In the genomic region with DNA sequence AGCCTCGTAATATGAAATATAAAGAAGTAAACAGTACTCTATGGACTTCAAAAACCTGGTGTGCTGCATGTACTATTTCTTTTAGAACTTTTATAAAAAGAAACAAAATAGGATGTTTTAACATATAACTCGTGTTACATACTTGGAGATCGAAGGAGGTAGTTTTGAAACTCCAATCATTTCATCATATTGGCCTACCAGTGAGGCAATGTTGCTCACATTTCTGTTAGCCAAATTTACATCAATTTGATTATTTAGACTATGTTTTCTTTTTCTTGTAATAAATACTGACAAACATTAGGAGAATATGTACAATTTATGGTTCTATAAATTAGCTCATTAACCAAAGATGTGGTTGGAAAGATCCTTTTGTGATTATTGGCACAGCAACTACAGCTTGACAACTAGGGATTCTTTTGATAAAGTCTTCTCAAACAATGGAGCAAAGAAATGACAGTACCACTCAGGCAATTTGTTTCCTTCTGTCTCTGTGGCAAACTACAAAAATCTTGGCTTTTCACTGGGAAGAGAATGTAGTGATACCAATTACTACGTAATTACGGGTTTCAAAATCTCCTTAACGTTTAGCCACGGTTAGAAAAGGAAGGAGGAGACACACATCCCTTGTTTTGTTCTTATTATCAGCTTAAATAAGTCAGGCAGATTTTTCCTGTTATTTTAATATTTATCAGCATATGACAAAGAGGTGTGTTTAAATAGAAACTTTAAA, we compare ENCODE assay signal across 16 cellular contexts.
DNase-seq lines count a peak whose midpoint lies in the region; ATAC-seq, FAIRE-seq and TF ChIP-seq lines count a peak whose summit lies in the region.
"Had no signal": no experiment of that assay in that cellular context is flagged by ENCODE, and none has a peak within 500 bp of the region (broad histone marks: within the 10 kb centered on the region; RNA-seq: fewer than 3 reads in every experiment).

No MANE protein-coding gene starts in this region.

- no peak for TF ChIP-seq CTCF in A549 (IDR thresholded peaks at IDR 0.05)
- TF ChIP-seq CTCF in coronary artery (IDR thresholded peaks at IDR 0.05) = no peak
- no peak for TF ChIP-seq CTCF in mesothelial cell of epicardium (IDR thresholded peaks at IDR 0.05; ENCODE audit: unreplicated experiment)
- no peak for TF ChIP-seq CTCF in GM10248 (IDR thresholded peaks at IDR 0.05; ENCODE audit: control extremely low read depth, extremely low read depth, low read depth, missing control alignments)

- no peak overlapping the region for H3K4me2 ChIP-seq in A549

- H3K27ac Mint-ChIP-seq in mesothelial cell of epicardium = peak overlapping the region; percentile 86
- H3K27ac Mint-ChIP-seq: activated naive CD8-positive, alpha-beta T cell had no signal

- no peaks in the 10 kb centered on the region for H3K36me3 Mint-ChIP-seq in mesothelial cell of epicardium
- H3K36me3 Mint-ChIP-seq: activated naive CD8-positive, alpha-beta T cell had no signal

- peak overlapping the region; percentile 68 to 69; a peak in 5 of 6 replicates for H3K27ac ChIP-seq in A549
- peak overlapping the region in 1 of 2 donors; percentile 49 for H3K27ac ChIP-seq in coronary artery

- POLR2A ChIA-PET in A549 (lab: Yijun Ruan, JAX) (no interaction called here), GM10248 (lab: Yijun Ruan, JAX) (no interaction called here)

- ATAC-seq in A549 (no peak), HG03439 (IDR thresholded peaks at IDR 0.05; ENCODE audit: unreplicated experiment) (no peak)
- ATAC-seq: activated CD4-positive, CD25-positive, alpha-beta regulatory T cell treated with anti-CD3 and anti-CD28 coated beads, Interleukin-2, amount 50 U/mL, for 24 hours had no signal

- no peak overlapping the region for H3K4me3 Mint-ChIP-seq in mesothelial cell of epicardium
- H3K4me3 Mint-ChIP-seq: activated naive CD8-positive, alpha-beta T cell; central memory CD8-positive, alpha-beta T cell had no signal

- H3K27me3 Mint-ChIP-seq in mesothelial cell of epicardium (ENCODE audit: low read depth) = no peaks in the 10 kb centered on the region
- H3K27me3 Mint-ChIP-seq: activated naive CD8-positive, alpha-beta T cell; central memory CD8-positive, alpha-beta T cell had no signal

- DNase-seq in A549 (ENCODE audit: low read depth in 1 of 2, low spot score in 1 of 2) (no peak), NCI-H1048 (lab: John Stamatoyannopoulos, UW) (peak; percentile 44), coronary artery (ENCODE audit: low spot score) (no peak), mesothelial cell of epicardium (ENCODE audit: low spot score in 2 of 2, unreplicated experiment in 2 of 2) (no peak), iPS-NIHi11 (ENCODE audit: low spot score) (no peak), cortex of kidney (lab: John Stamatoyannopoulos, UW) (no peak), GM10248 (ENCODE audit: extremely low spot score) (no peak)
- DNase-seq: erythroblast, mesendoderm, stomach, SW 1271 had no signal

- TF ChIP-seq EP300 in A549 (IDR thresholded peaks at IDR 0.05) = no peak

- peaks cover 57% of the 10 kb centered on the region for H3K4me1 Mint-ChIP-seq in mesothelial cell of epicardium

- H3K4me3 ChIP-seq in A549 = no peak overlapping the region
- H3K4me3 ChIP-seq in coronary artery = peak overlapping the region; percentile 30
- H3K4me3 ChIP-seq: stomach had no signal

- H3K9me3 ChIP-seq in A549 = no peaks in the 10 kb centered on the region
- H3K9me3 ChIP-seq: stomach had no signal

- CTCF ChIA-PET in A549 (lab: Yijun Ruan, JAX) (interaction anchor here (2.1 kb wide), 1 partner anchor 179 kb away, joined by 7 read pairs; no protein-coding TSS in a partner anchor), GM10248 (lab: Yijun Ruan, JAX) (interaction anchor here (0.9 to 1.6 kb wide), 8 partner anchors 7 to 178 kb away, joined by 3 to 4 read pairs (median 3); no protein-coding TSS in a partner anchor)

- H3K4me1 ChIP-seq in A549 = peaks cover 81% of the 10 kb centered on the region

- no peak for FAIRE-seq in A549 (lab: Jason Lieb, UNC)
- FAIRE-seq: H1 had no signal

- TF ChIP-seq RAD21 in A549 (conservative IDR thresholded peaks at IDR 0.05 in 1 of 2, IDR thresholded peaks at IDR 0.05 in 1 of 2) = no peak

- no peaks in the 10 kb centered on the region for H3K9me3 Mint-ChIP-seq in mesothelial cell of epicardium
- H3K9me3 Mint-ChIP-seq: central memory CD8-positive, alpha-beta T cell had no signal

- WGBS in A549 (ENCODE audit: missing lambda C conversion rate) = 91% methylated on average over 7 of the region's 7 CpGs

- no peak for TF ChIP-seq POLR2A in A549 (IDR thresholded peaks at IDR 0.05; ENCODE audit: low read length)

TF ChIP-seq in A549, 52 proteins besides CTCF, POLR2A, EP300 and RAD21:
- TF ChIP-seq, protein P1, sequence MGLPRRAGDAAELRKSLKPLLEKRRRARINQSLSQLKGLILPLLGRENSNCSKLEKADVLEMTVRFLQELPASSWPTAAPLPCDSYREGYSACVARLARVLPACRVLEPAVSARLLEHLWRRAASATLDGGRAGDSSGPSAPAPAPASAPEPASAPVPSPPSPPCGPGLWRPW (IDR thresholded peaks at IDR 0.05) = no peak
- TF ChIP-seq HOXA7 (CRISPR knock-in tag; IDR thresholded peaks at IDR 0.05) (no peak), HOXB5 (CRISPR knock-in tag; IDR thresholded peaks at IDR 0.05) (no peak), CBX2 (IDR thresholded peaks at IDR 0.05; ENCODE audit: borderline replicate concordance, low read depth) (no peak), NFE2L2 (conservative IDR thresholded peaks at IDR 0.05; ENCODE audit: low read length) (no peak)
- TF ChIP-seq, protein P2, sequence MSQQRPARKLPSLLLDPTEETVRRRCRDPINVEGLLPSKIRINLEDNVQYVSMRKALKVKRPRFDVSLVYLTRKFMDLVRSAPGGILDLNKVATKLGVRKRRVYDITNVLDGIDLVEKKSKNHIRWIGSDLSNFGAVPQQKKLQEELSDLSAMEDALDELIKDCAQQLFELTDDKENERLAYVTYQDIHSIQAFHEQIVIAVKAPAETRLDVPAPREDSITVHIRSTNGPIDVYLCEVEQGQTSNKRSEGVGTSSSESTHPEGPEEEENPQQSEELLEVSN (IDR thresholded peaks at IDR 0.05; ENCODE audit: borderline replicate concordance, low read depth) = no peak
- TF ChIP-seq, protein P3, sequence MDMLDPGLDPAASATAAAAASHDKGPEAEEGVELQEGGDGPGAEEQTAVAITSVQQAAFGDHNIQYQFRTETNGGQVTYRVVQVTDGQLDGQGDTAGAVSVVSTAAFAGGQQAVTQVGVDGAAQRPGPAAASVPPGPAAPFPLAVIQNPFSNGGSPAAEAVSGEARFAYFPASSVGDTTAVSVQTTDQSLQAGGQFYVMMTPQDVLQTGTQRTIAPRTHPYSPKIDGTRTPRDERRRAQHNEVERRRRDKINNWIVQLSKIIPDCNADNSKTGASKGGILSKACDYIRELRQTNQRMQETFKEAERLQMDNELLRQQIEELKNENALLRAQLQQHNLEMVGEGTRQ (IDR thresholded peaks at IDR 0.05) = no peak
